In genomic region chr4:54152846-54153600, GRCh38 we compare ENCODE assay signal across 16 cellular contexts. TPM values are rescaled to one million over a fixed set of nuclear protein-coding genes. Genes with fewer than 3 reads are reported as not detected.
DNase-seq lines count a peak whose midpoint lies in the region; ATAC-seq and TF ChIP-seq lines count a peak whose summit lies in the region.
"Had no signal": no experiment of that assay in that cellular context is flagged by ENCODE, and none has a peak within 500 bp of the region (broad histone marks: within the 10 kb centered on the region; RNA-seq: fewer than 3 reads in every experiment).

No MANE protein-coding gene starts in this region.

- H4K8ac ChIP-seq in mesenchymal stem cell (ENCODE audit: low read length), result no peak overlapping the region

- H3K4ac ChIP-seq in mesenchymal stem cell (ENCODE audit: low read depth in 1 of 2, low read length in 2 of 2), result no peak overlapping the region

- H3K4me3 Mint-ChIP-seq in chondrocyte (ENCODE audit: unreplicated experiment), result no peak overlapping the region
- H3K4me3 Mint-ChIP-seq: memory B cell had no signal

- no peak for ATAC-seq in HG03354 (IDR thresholded peaks at IDR 0.05; ENCODE audit: poor library complexity, severe bottlenecking, unreplicated experiment)
- ATAC-seq: heart right ventricle had no signal

- H3K36me3 ChIP-seq in MG63 (no peaks in the 10 kb centered on the region), mesenchymal stem cell (ENCODE audit: control insufficient read depth in 1 of 2, insufficient read depth in 2 of 2, low read depth in 1 of 2, low read length in 2 of 2) (no peaks in the 10 kb centered on the region)
- H3K36me3 ChIP-seq: adrenal gland, BLaER1, heart right ventricle had no signal

- no peaks in the 10 kb centered on the region for H3K79me1 ChIP-seq in mesenchymal stem cell (replicated peaks; ENCODE audit: low read length, poor library complexity, severe bottlenecking)

- no peak for TF ChIP-seq CTCF in AG09319 (IDR thresholded peaks at IDR 0.05; ENCODE audit: low read depth, low read length)
- TF ChIP-seq CTCF in chondrocyte (IDR thresholded peaks at IDR 0.05), result no peak

- H2BK120ac ChIP-seq in mesenchymal stem cell (ENCODE audit: low read depth, low read length), result no peak overlapping the region

- H3K4me3 ChIP-seq in MG63 (no peak overlapping the region), mesenchymal stem cell (ENCODE audit: insufficient read depth in 1 of 2, low read depth in 1 of 2, low read length in 2 of 2) (no peak overlapping the region)
- H3K4me3 ChIP-seq: adrenal gland, BLaER1, heart right ventricle had no signal

- peaks cover under 1% of the 10 kb centered on the region for H3K9me3 Mint-ChIP-seq in chondrocyte (ENCODE audit: low read depth)

- H3K36me3 Mint-ChIP-seq in chondrocyte (ENCODE audit: low read depth), result no peaks in the 10 kb centered on the region

- H4K91ac ChIP-seq in mesenchymal stem cell (ENCODE audit: low read length), result no peak overlapping the region

- H3K27me3 ChIP-seq in MG63 (no peaks in the 10 kb centered on the region), mesenchymal stem cell (ENCODE audit: control insufficient read depth in 1 of 2, insufficient read depth in 1 of 2, low read length in 2 of 2) (peaks cover 0 to 18% of the 10 kb centered on the region in 2 experiments)
- H3K27me3 ChIP-seq: adrenal gland, BLaER1 had no signal

- H2BK12ac ChIP-seq in mesenchymal stem cell (ENCODE audit: low read length in 2 of 2), result no peak overlapping the region

- H3K9ac ChIP-seq in mesenchymal stem cell (ENCODE audit: low read length), result no peak overlapping the region
- H3K9ac ChIP-seq: BLaER1 had no signal

- no peak overlapping the region for H3K4me2 ChIP-seq in mesenchymal stem cell (ENCODE audit: low read length, poor library complexity, severe bottlenecking)
- H3K4me2 ChIP-seq: BLaER1 had no signal

- H3K27ac ChIP-seq in mesenchymal stem cell (ENCODE audit: low read length, poor library complexity, severe bottlenecking), result peak overlapping the region; percentile 54
- H3K27ac ChIP-seq: adrenal gland, BLaER1, heart right ventricle had no signal

- H3K18ac ChIP-seq in mesenchymal stem cell (ENCODE audit: low read depth in 1 of 2, low read length in 2 of 2), result no peak overlapping the region

- DNase-seq in AG09319 (ENCODE audit: extremely low read depth, low read depth), result peak; percentile 3
- peak; percentile 81 for DNase-seq in MG63
- DNase-seq in chondrocyte (ENCODE audit: low spot score), result no peak
- DNase-seq in mesenchymal stem cell, result peak; percentile 22
- DNase-seq in activated CD8-positive, alpha-beta memory T cell treated with anti-CD3 and anti-CD28 coated beads, Interleukin-2, amount 50 U/mL, for 4 hours, result no peak
- no peak for DNase-seq in T-helper 9 cell
- no peak for DNase-seq in NCI-H1417 (lab: John Stamatoyannopoulos, UW)
- DNase-seq: adrenal gland, DND-41, heart right ventricle, Karpas-422 had no signal

- H2AFZ ChIP-seq in mesenchymal stem cell (ENCODE audit: low read depth, low read length), result no peak overlapping the region

- H2BK5ac ChIP-seq in mesenchymal stem cell (ENCODE audit: low read depth, low read length, poor library complexity, severe bottlenecking), result no peak overlapping the region

- 38% methylated on average over 1 of the region's 3 CpGs for WGBS in mesenchymal stem cell

- H3K4me1 ChIP-seq in mesenchymal stem cell (ENCODE audit: control insufficient read depth, insufficient read depth, low read depth, low read length), result no peaks in the 10 kb centered on the region
- H3K4me1 ChIP-seq: adrenal gland, BLaER1 had no signal

- H3K23ac ChIP-seq in mesenchymal stem cell (ENCODE audit: low read length in 2 of 2), result no peak overlapping the region

- no peak overlapping the region for H2BK15ac ChIP-seq in mesenchymal stem cell (ENCODE audit: low read depth, poor library complexity, severe bottlenecking)

- H3K14ac ChIP-seq in mesenchymal stem cell (ENCODE audit: low read length in 2 of 2), result no peak overlapping the region

- H3K4me1 Mint-ChIP-seq in chondrocyte (ENCODE audit: low read depth), result peaks cover 27% of the 10 kb centered on the region
- H3K4me1 Mint-ChIP-seq: memory B cell had no signal

- peaks cover 20% of the 10 kb centered on the region for H3K9me3 ChIP-seq in MG63
- H3K9me3 ChIP-seq in mesenchymal stem cell (ENCODE audit: control insufficient read depth, low read length), result peaks cover 5% of the 10 kb centered on the region
- H3K9me3 ChIP-seq: adrenal gland, heart right ventricle had no signal

- H2AK5ac ChIP-seq in mesenchymal stem cell (ENCODE audit: low read length, severe bottlenecking), result peak overlapping the region; percentile 11

- no peaks in the 10 kb centered on the region for H3K27me3 Mint-ChIP-seq in chondrocyte (ENCODE audit: low read depth)

- H3K27ac Mint-ChIP-seq in chondrocyte (ENCODE audit: unreplicated experiment), result peak overlapping the region; percentile 58
- H3K27ac Mint-ChIP-seq: memory B cell had no signal

RNA-seq across cellular contexts. Expression of gene GSX2, which starts 53.1 kb away (rescaled TPM):
- total RNA-seq in MG63 (2014; rRNA removed; shearing (Covaris generic); ENCODE audit: low replicate concordance), result not detected in 2 replicates
- not detected in 3 replicates for total RNA-seq in chondrocyte
- polyA plus RNA-seq in mesenchymal stem cell (2013, experiment 1 of 2), result not detected
- not detected for polyA plus RNA-seq in mesenchymal stem cell (2013, experiment 2 of 2)
- total RNA-seq: adrenal gland, heart right ventricle, omental fat pad, urinary bladder had no signal
- polyA plus RNA-seq: adrenal gland, heart right ventricle, urinary bladder had no signal

Comparison
In these comparisons a context has a peak if more than half of its experiments do, and no peak if none do; other contexts are left out.
1. DNase-seq: peak in AG09319 (single experiment), MG63 (single experiment) and mesenchymal stem cell (single experiment); none in chondrocyte (single experiment), activated CD8-positive, alpha-beta memory T cell treated with anti-CD3 and anti-CD28 coated beads, Interleukin-2, amount 50 U/mL, for 4 hours (single experiment), T-helper 9 cell (single experiment) and NCI-H1417 (0 of 3).